ENCODE assay signal across 22 cellular contexts in the genomic region with DNA sequence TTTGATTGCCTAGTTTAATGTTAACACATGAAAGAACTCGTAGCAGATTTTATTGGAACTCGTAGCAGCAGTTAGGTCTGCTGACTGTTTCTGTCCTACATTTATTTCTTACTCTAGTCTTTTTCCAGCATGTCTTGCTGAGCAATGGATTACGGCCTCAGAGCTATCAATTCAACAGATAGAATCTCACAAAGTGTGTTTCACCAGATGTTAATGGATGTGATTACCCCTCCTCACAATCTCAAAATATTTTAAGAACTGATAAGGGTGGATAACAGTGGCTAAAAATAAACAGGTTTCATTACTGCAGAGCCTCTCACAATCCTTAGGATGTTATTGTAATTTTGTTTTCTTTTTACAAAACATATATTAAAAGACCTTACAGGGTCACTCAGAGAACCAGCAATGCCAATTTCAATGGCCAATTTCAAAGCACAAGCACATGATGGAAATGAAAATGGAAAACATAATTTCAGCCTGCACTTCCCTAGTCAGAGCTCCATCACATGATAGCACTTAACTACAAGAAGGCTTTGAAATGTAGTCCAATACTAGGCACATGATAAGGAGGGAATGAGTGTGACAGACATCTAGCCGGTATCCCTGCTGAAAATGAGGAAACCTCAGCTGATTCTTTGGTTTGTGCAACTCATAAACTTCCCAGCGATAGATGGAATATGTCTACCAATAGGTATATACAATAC.
DNase-seq lines count a peak whose midpoint lies in the region; ATAC-seq and TF ChIP-seq lines count a peak whose summit lies in the region.
"Had no signal": no experiment of that assay in that cellular context is flagged by ENCODE, and none has a peak within 500 bp of the region (broad histone marks: within the 10 kb centered on the region; RNA-seq: fewer than 3 reads in every experiment).

No MANE protein-coding gene starts in this region.

- H3K27me3 ChIP-seq in right atrium auricular region (no peaks in the 10 kb centered on the region), smooth muscle cell (ENCODE audit: low read depth) (no peaks in the 10 kb centered on the region)

- H4K20me1 ChIP-seq in smooth muscle cell (ENCODE audit: low read depth), result no peaks in the 10 kb centered on the region

- 19% methylated on average over 5 of the region's 5 CpGs for WGBS in smooth muscle cell (ENCODE audit: low lambda C conversion rate)

- ATAC-seq in Right ventricle myocardium superior (ENCODE audit: poor library complexity), result peak; percentile 75
- ATAC-seq: HepG2, K562 had no signal

- peak overlapping the region; percentile 69 for H2AFZ ChIP-seq in smooth muscle cell (ENCODE audit: low read depth)
- H2AFZ ChIP-seq: PC-9 had no signal

- TF ChIP-seq CTCF in right atrium auricular region (IDR thresholded peaks at IDR 0.05) (no peak), smooth muscle cell (IDR thresholded peaks at IDR 0.05; ENCODE audit: borderline replicate concordance, insufficient read depth, poor library complexity, severe bottlenecking) (no peak)

- no peaks in the 10 kb centered on the region for H3F3A ChIP-seq in smooth muscle cell (ENCODE audit: low read depth)

- H3K36me3 ChIP-seq in right atrium auricular region (no peaks in the 10 kb centered on the region), smooth muscle cell (ENCODE audit: low read depth) (no peaks in the 10 kb centered on the region)

- H3K4me1 ChIP-seq in right atrium auricular region (no peaks in the 10 kb centered on the region), smooth muscle cell (ENCODE audit: low read depth) (no peaks in the 10 kb centered on the region)

- in situ Hi-C loops in SK-MEL-5 (cut with HindIII; ENCODE audit: low pct_unique_long_range_greater_than_20kb, low sequenced_read_pairs), result no loop called here

- DNase-seq in Right ventricle myocardium superior (no peak), right atrium auricular region (ENCODE audit: low spot score) (no peak), SK-MEL-5 (ENCODE audit: low read depth, low spot score) (peak; percentile 98), foreskin melanocyte (peak; percentile 80), smooth muscle cell (lab: John Stamatoyannopoulos, UW; ENCODE audit: unreplicated experiment) (no peak), DMS153 treated with DMSO at 0.1 percent for 48 hours (lab: John Stamatoyannopoulos, UW; ENCODE audit: unreplicated experiment) (no peak), DMS79 (lab: John Stamatoyannopoulos, UW) (no peak)
- DNase-seq: DMS153; H7; Kasumi-1; NCI-H1092 treated with DMSO at 0.1 percent for 48 hours; NCI-H1436; NCI-H187; NCI-H2081 treated with DMSO at 0.1 percent for 48 hours; NCI-H446 treated with DMSO at 0.1 percent for 48 hours; NCI-H526; NCI-H82; NK-92 treated with Interleukin-12 subunit alpha and Interleukin-12 subunit beta, amount 100 ng/mL, for 24 hours; PC-9; SHP77 treated with DMSO at 0.1 percent for 48 hours had no signal

- intact Hi-C loops in Right ventricle myocardium superior (cut with DNase I), result no loop called here

- H3K4me3 ChIP-seq in right atrium auricular region (no peak overlapping the region), smooth muscle cell (no peak overlapping the region)
- H3K4me3 ChIP-seq: K562, PC-9 had no signal

- H3K4me2 ChIP-seq in smooth muscle cell, result no peak overlapping the region
- H3K4me2 ChIP-seq: PC-9 had no signal

- H3K9ac ChIP-seq in smooth muscle cell (ENCODE audit: low read depth), result no peak overlapping the region

- no peaks in the 10 kb centered on the region for H3K79me2 ChIP-seq in smooth muscle cell (ENCODE audit: low read depth)

- H3K9me3 ChIP-seq in right atrium auricular region (no peaks in the 10 kb centered on the region), smooth muscle cell (replicated peaks; ENCODE audit: low read depth) (no peaks in the 10 kb centered on the region)

- H3K27ac ChIP-seq in right atrium auricular region, result no peak overlapping the region
- no peak overlapping the region for H3K27ac ChIP-seq in smooth muscle cell (ENCODE audit: low read depth)
- H3K27ac ChIP-seq: PC-9 had no signal

Comparison
In these comparisons a context has a peak if more than half of its experiments do, and no peak if none do; other contexts are left out.
1. DNase-seq: peak in SK-MEL-5 (single experiment) and foreskin melanocyte (single experiment); none in Right ventricle myocardium superior (single experiment), right atrium auricular region (single experiment), smooth muscle cell (single experiment), DMS153 treated with DMSO at 0.1 percent for 48 hours (single experiment) and DMS79 (single experiment).